Comparison of ENCODE assay signal across 1 cellular context in genomic region chr11:57761301-57762234, GRCh38.
TF ChIP-seq lines count a peak whose summit lies in the region.

Gene CTNND1, plus strand, starts transcription at chr11:57761802. Its CDS starts 29,677 bp downstream, at chr11:57791479.

TF ChIP-seq in HepG2, 621 proteins besides CTCF, POLR2A, EP300 and RAD21 (continued from another document and continues in another):
- TF ChIP-seq DMTF1 (CRISPR knock-in tag; IDR thresholded peaks at IDR 0.05) (no peak), ZNF264 (CRISPR knock-in tag; IDR thresholded peaks at IDR 0.05) (no peak), SOX5 (CRISPR knock-in tag; IDR thresholded peaks at IDR 0.05; ENCODE audit: borderline replicate concordance) (peak; percentile 63; the same call in 1 of the 2 replicates), RBAK (CRISPR knock-in tag; IDR thresholded peaks at IDR 0.05) (no peak), ELF4 (CRISPR knock-in tag; IDR thresholded peaks at IDR 0.05; ENCODE audit: borderline replicate concordance) (peak; percentile 42; the same call in 1 of the 2 replicates), SALL1 (CRISPR knock-in tag; IDR thresholded peaks at IDR 0.05) (peak; percentile 59), ZNF205 (CRISPR knock-in tag; IDR thresholded peaks at IDR 0.05) (no peak), ATF3 (CRISPR knock-in tag; IDR thresholded peaks at IDR 0.05) (no peak), DRAP1 (CRISPR knock-in tag; IDR thresholded peaks at IDR 0.05) (peak; percentile 91), ZNF251 (CRISPR knock-in tag; IDR thresholded peaks at IDR 0.05) (no peak), MLXIP (CRISPR knock-in tag; IDR thresholded peaks at IDR 0.05; ENCODE audit: borderline replicate concordance) (no peak), RBM22 (optimal IDR thresholded peaks at IDR 0.05; ENCODE audit: low read length) (no peak), PAX8 (CRISPR knock-in tag; IDR thresholded peaks at IDR 0.05; ENCODE audit: borderline replicate concordance) (no peak), ZNF24 (IDR thresholded peaks at IDR 0.05) (no peak), MIER2 (CRISPR knock-in tag; IDR thresholded peaks at IDR 0.05) (no peak), YEATS2 (CRISPR knock-in tag; IDR thresholded peaks at IDR 0.05; ENCODE audit: borderline replicate concordance) (peak; percentile 75; the same call in 1 of the 2 replicates), RBFOX2 (IDR thresholded peaks at IDR 0.05; ENCODE audit: low read depth, low read length) (peak; percentile 27), TOE1 (CRISPR knock-in tag; IDR thresholded peaks at IDR 0.05) (no peak), FOXA1 (IDR thresholded peaks at IDR 0.05) (no peak), FOXA1 (CRISPR knock-in tag; IDR thresholded peaks at IDR 0.05) (no peak), PBX2 (CRISPR knock-in tag; IDR thresholded peaks at IDR 0.05) (no peak), HOMEZ (CRISPR knock-in tag; IDR thresholded peaks at IDR 0.05; ENCODE audit: low read depth) (0 out of 2 replicates have a peak, but pooled peaks have one; percentile 49), ZNF513 (CRISPR knock-in tag; conservative IDR thresholded peaks at IDR 0.05) (no peak), ZBTB39 (CRISPR knock-in tag; IDR thresholded peaks at IDR 0.05) (no peak), HNF4G (IDR thresholded peaks at IDR 0.05; ENCODE audit: borderline replicate concordance, low read depth, low read length) (0 out of 2 replicates have a peak, but pooled peaks have one; percentile 9), HNF4G (CRISPR knock-in tag; IDR thresholded peaks at IDR 0.05; ENCODE audit: borderline replicate concordance, low read depth) (no peak), ZSCAN12 (CRISPR knock-in tag; IDR thresholded peaks at IDR 0.05) (0 out of 2 replicates have a peak, but pooled peaks have one; percentile 10), PRDM10 (CRISPR knock-in tag; IDR thresholded peaks at IDR 0.05; ENCODE audit: low read depth) (peak; percentile 76), ZNF710 (CRISPR knock-in tag; IDR thresholded peaks at IDR 0.05; ENCODE audit: borderline replicate concordance) (peak; percentile 99), NONO (IDR thresholded peaks at IDR 0.05) (no peak), NONO (CRISPR knock-in tag; conservative IDR thresholded peaks at IDR 0.05) (no peak; the same call in 1 of the 2 replicates), SMYD3 (CRISPR knock-in tag; IDR thresholded peaks at IDR 0.05) (no peak), ZSCAN30 (CRISPR knock-in tag; IDR thresholded peaks at IDR 0.05) (no peak), TFE3 (CRISPR knock-in tag; IDR thresholded peaks at IDR 0.05) (peak; percentile 31; the same call in 1 of the 2 replicates)
